ENCODE assay signal across 31 cellular contexts in genomic region chr5:111401906-111402305, GRCh38.
A peak's percentile ranks its signal among the peaks of the same experiment; 100 is the strongest.
DNase-seq lines count a peak whose midpoint lies in the region; ATAC-seq, FAIRE-seq and TF ChIP-seq lines count a peak whose summit lies in the region.
"Had no signal": no experiment of that assay in that cellular context is flagged by ENCODE, and none has a peak within 500 bp of the region (broad histone marks: within the 10 kb centered on the region; RNA-seq: fewer than 3 reads in every experiment).

No MANE protein-coding gene starts in this region.

- no peak overlapping the region for H3K4me2 ChIP-seq in HepG2 (ENCODE audit: low read depth, low read length)
- H3K4me2 ChIP-seq in PC-3 (ENCODE audit: low read length) = no peak overlapping the region
- H3K4me2 ChIP-seq: BLaER1 had no signal

- TF ChIP-seq POLR2A in HepG2 (IDR thresholded peaks at IDR 0.05; ENCODE audit: insufficient read depth in 1 of 2, low read depth in 2 of 2, low read length in 2 of 2) (no peak), right lobe of liver (IDR thresholded peaks at IDR 0.05) (no peak)

- H3K4me3 Mint-ChIP-seq in endodermal cell = no peak overlapping the region
- H3K4me3 Mint-ChIP-seq: stimulated activated memory B cell treated with anti-CD40 and anti-IgM and Interleukin-4, amounts not matched to agents 10 μg/mL and 1 μg/mL and 100 μg/mL, for 72 hours; T-helper 1 cell treated with Interleukin-12 subunit alpha and Interleukin-12 subunit beta and Interleukin-4 antibody, amounts not matched to agents 30 μg/mL and 1 μg/mL, for 36 hours; type B pancreatic cell had no signal

- no peak overlapping the region for H3K27ac Mint-ChIP-seq in endodermal cell
- H3K27ac Mint-ChIP-seq: stimulated activated memory B cell treated with anti-CD40 and anti-IgM and Interleukin-4, amounts not matched to agents 10 μg/mL and 1 μg/mL and 100 μg/mL, for 72 hours; T-helper 1 cell treated with Interleukin-12 subunit alpha and Interleukin-12 subunit beta and Interleukin-4 antibody, amounts not matched to agents 30 μg/mL and 1 μg/mL, for 36 hours; type B pancreatic cell had no signal

- ATAC-seq in HepG2 (peak; percentile 36; the same call in 2 of the 3 replicates), right lobe of liver (no peak), PC-3 (peak; percentile 37; the same call in 1 of the 2 replicates)
- ATAC-seq: gastrocnemius medialis; GM12878; left colon; pancreas; stimulated activated memory B cell treated with anti-CD40 and anti-IgM and Interleukin-4, amounts not matched to agents 10 μg/mL and 1 μg/mL and 100 μg/mL, for 72 hours had no signal

- no TSS peak for BruUV-seq in HepG2 (replicated peaks; lab: Mats Ljungman, UMichigan)
- BruUV-seq in PC-3 (replicated peaks; lab: Mats Ljungman, UMichigan) = no TSS peak

- 0% methylated on average over 2 of the region's 2 CpGs for WGBS in HepG2 (ENCODE audit: low lambda C conversion rate)
- 12% methylated on average over 2 of the region's 2 CpGs for WGBS in right lobe of liver (ENCODE audit: insufficient coverage, low coverage, low lambda C conversion rate, missing lambda C conversion rate)
- 73 to 86% methylated on average over 1 of the region's 2 CpGs for WGBS in endodermal cell (ENCODE audit: insufficient coverage in 1 of 2, insufficient read length in 1 of 2), 2 experiments

- H2AFZ ChIP-seq in HepG2 (ENCODE audit: low read length) (no peak overlapping the region), PC-3 (ENCODE audit: low read length) (no peak overlapping the region)

- H3K4me1 Mint-ChIP-seq in endodermal cell = peaks cover 2% of the 10 kb centered on the region
- H3K4me1 Mint-ChIP-seq: stimulated activated memory B cell treated with anti-CD40 and anti-IgM and Interleukin-4, amounts not matched to agents 10 μg/mL and 1 μg/mL and 100 μg/mL, for 72 hours had no signal

- no peak; the same call in 1 of the 2 replicates for TF ChIP-seq CTCF in HepG2 (CRISPR knock-in tag; IDR thresholded peaks at IDR 0.05)
- no peak for TF ChIP-seq CTCF in right lobe of liver (IDR thresholded peaks at IDR 0.05)
- peak; percentile 47; the same call in 1 of the 2 replicates for TF ChIP-seq CTCF in PC-3 (conservative IDR thresholded peaks at IDR 0.05; ENCODE audit: low read depth, low read length)
- TF ChIP-seq CTCF in endodermal cell (conservative IDR thresholded peaks at IDR 0.05) = peak; percentile 38

- H3K27me3 Mint-ChIP-seq in endodermal cell (ENCODE audit: insufficient read depth) = no peaks in the 10 kb centered on the region
- H3K27me3 Mint-ChIP-seq: type B pancreatic cell had no signal

- no peak overlapping the region for H3K27ac ChIP-seq in HepG2 (ENCODE audit: extremely low read length, insufficient read depth, low read length)
- no peak overlapping the region for H3K27ac ChIP-seq in right lobe of liver
- no peak overlapping the region for H3K27ac ChIP-seq in PC-3 (ENCODE audit: low read length)
- no peak overlapping the region for H3K27ac ChIP-seq in endodermal cell (ENCODE audit: low read depth, low read length)
- H3K27ac ChIP-seq: BLaER1, gastrocnemius medialis, pancreas, SK-N-MC, VCaP had no signal

- H3F3A ChIP-seq in PC-3 (ENCODE audit: low read length, unreplicated experiment) = no peaks in the 10 kb centered on the region

- H3K4me3 ChIP-seq in HepG2 (replicated peaks in 1 of 3; ENCODE audit: insufficient read depth in 1 of 3, low read depth in 2 of 3, low read length in 3 of 3) (no peak overlapping the region), right lobe of liver (no peak overlapping the region), PC-3 (ENCODE audit: low read length) (no peak overlapping the region), endodermal cell (ENCODE audit: low read length) (no peak overlapping the region)
- H3K4me3 ChIP-seq: BLaER1, gastrocnemius medialis, GM12878, MG63, pancreas, SK-N-MC had no signal

- H3K9ac ChIP-seq in HepG2 (ENCODE audit: insufficient read depth, low read depth, low read length) (no peak overlapping the region), PC-3 (ENCODE audit: low read length) (no peak overlapping the region), endodermal cell (ENCODE audit: extremely low read depth, low read length, poor library complexity, severe bottlenecking) (no peak overlapping the region)
- H3K9ac ChIP-seq: BLaER1 had no signal

- intact Hi-C loops in HepG2 (cut with micrococcal nuclease; ENCODE audit: unreplicated experiment) (loop anchor here (10.0 kb wide), 1 partner anchor 667 kb away; the partner anchor contains the start of gene SLC25A46), right lobe of liver (cut with DNase I) (no loop called here), PC-3 (cut with micrococcal nuclease) (loop anchor here (5.0 kb wide), 1 partner anchor 245 kb away; no protein-coding TSS in a partner anchor)

- no peaks in the 10 kb centered on the region for H3K9me3 ChIP-seq in HepG2 (ENCODE audit: low read length)
- no peaks in the 10 kb centered on the region for H3K9me3 ChIP-seq in right lobe of liver
- H3K9me3 ChIP-seq in PC-3 (ENCODE audit: low read length) = no peaks in the 10 kb centered on the region
- H3K9me3 ChIP-seq in endodermal cell (ENCODE audit: control insufficient read depth, low read length) = no peaks in the 10 kb centered on the region
- H3K9me3 ChIP-seq: BLaER1, Caco-2, gastrocnemius medialis, MG63, pancreas had no signal

- DNase-seq in HepG2 (ENCODE audit: low spot score) (no peak), right lobe of liver (no peak), PC-3 (peak; percentile 23), endodermal cell (no peak), HCEC 1CT (no peak), NCI-H446 treated with DMSO at 0.1 percent for 48 hours (lab: John Stamatoyannopoulos, UW) (no peak), RKO (ENCODE audit: low spot score) (no peak)
- DNase-seq in stimulated activated CD4-positive, alpha-beta T cell treated with anti-CD3 and anti-CD28 coated beads, Interleukin-2, amount 100 ng/mL, for 24 hours = no peak
- DNase-seq: activated CD4-positive, alpha-beta T cell treated with anti-CD3 and anti-CD28 coated beads for 48 hours; activated effector memory CD4-positive, alpha-beta T cell treated with anti-CD3 and anti-CD28 coated beads, Interleukin-2, amount 50 U/mL, for 16 hours; activated T-cell treated with anti-CD3 and anti-CD28 coated beads, Interleukin-2, amount 50 U/mL, for 1 hour; Caco-2; effector CD8-positive, alpha-beta T cell; gastrocnemius medialis; GOT3; left colon; MG63; NCI-H1105 treated with DMSO at 0.1 percent for 48 hours; NCI-H2029; NCI-H774; pancreas; stimulated activated CD4-positive, alpha-beta T cell treated with anti-CD3 and anti-CD28 coated beads, Interleukin-12 subunit alpha, Interleukin-12 subunit beta, amount 100 ng/mL, for 4 hours; stimulated activated CD4-positive, alpha-beta T cell treated with anti-CD3 and anti-CD28 coated beads, Interleukin-4, amount 100 ng/mL, for 24 hours; substantia nigra had no signal

- POLR2A ChIA-PET in HepG2 (lab: Yijun Ruan, JAX) = no interaction called here
- POLR2A ChIA-PET in PC-3 (lab: Charles Lee; ENCODE audit: unreplicated experiment) = no interaction called here

- H3K79me2 ChIP-seq in HepG2 (ENCODE audit: insufficient read depth, low read length) (no peaks in the 10 kb centered on the region), PC-3 (ENCODE audit: low read length) (no peaks in the 10 kb centered on the region)

- peaks cover 5% of the 10 kb centered on the region for H3K9me3 Mint-ChIP-seq in endodermal cell

- CTCF ChIA-PET in HepG2 (lab: Yijun Ruan, JAX; ENCODE audit: low intra/inter-chr PET ratio, low total read pairs) (no interaction called here), PC-3 (lab: Charles Lee) (no interaction called here)

- no peaks in the 10 kb centered on the region for H3K9me2 ChIP-seq in PC-3 (replicated peaks; ENCODE audit: low read length)

- no peaks in the 10 kb centered on the region for H4K20me1 ChIP-seq in HepG2 (ENCODE audit: insufficient read depth, low read length)
- H4K20me1 ChIP-seq in PC-3 (ENCODE audit: low read length) = no peaks in the 10 kb centered on the region
- H4K20me1 ChIP-seq: BLaER1 had no signal

- in situ Hi-C loops in HepG2 (cut with HindIII; ENCODE audit: extremely low pct_ligation_motif_present, low pct_unique_long_range_greater_than_20kb) = no loop called here

- no peaks in the 10 kb centered on the region for H3K36me3 Mint-ChIP-seq in endodermal cell (ENCODE audit: low read depth)
- H3K36me3 Mint-ChIP-seq: stimulated activated memory B cell treated with anti-CD40 and anti-IgM and Interleukin-4, amounts not matched to agents 10 μg/mL and 1 μg/mL and 100 μg/mL, for 72 hours; type B pancreatic cell had no signal

- H3K4me1 ChIP-seq in HepG2 (ENCODE audit: insufficient read depth, low read length) (peaks cover 20% of the 10 kb centered on the region), right lobe of liver (no peaks in the 10 kb centered on the region), PC-3 (ENCODE audit: insufficient read depth, low read length) (no peaks in the 10 kb centered on the region), endodermal cell (ENCODE audit: control insufficient read depth, insufficient read depth, low read length) (no peaks in the 10 kb centered on the region)
- H3K4me1 ChIP-seq: BLaER1, gastrocnemius medialis had no signal

- H3K27me3 ChIP-seq in HepG2 (ENCODE audit: control insufficient read depth in 1 of 2, insufficient read depth in 2 of 2, low read length in 2 of 2) = no peaks in the 10 kb centered on the region; a peak in 1 of 5 replicates
- H3K27me3 ChIP-seq in right lobe of liver = no peaks in the 10 kb centered on the region
- H3K27me3 ChIP-seq in PC-3 (ENCODE audit: low read length) = peaks cover 68% of the 10 kb centered on the region
- no peaks in the 10 kb centered on the region for H3K27me3 ChIP-seq in endodermal cell (ENCODE audit: control insufficient read depth, insufficient read depth, low read length, poor library complexity, severe bottlenecking)
- H3K27me3 ChIP-seq: BLaER1, gastrocnemius medialis, MG63, pancreas had no signal

- no peaks in the 10 kb centered on the region for H3K36me3 ChIP-seq in HepG2 (replicated peaks in 1 of 2; ENCODE audit: control insufficient read depth in 1 of 2, insufficient read depth in 2 of 2, low read length in 2 of 2)
- no peaks in the 10 kb centered on the region for H3K36me3 ChIP-seq in right lobe of liver
- H3K36me3 ChIP-seq in PC-3 (ENCODE audit: low read depth, low read length) = no peaks in the 10 kb centered on the region
- no peaks in the 10 kb centered on the region for H3K36me3 ChIP-seq in endodermal cell (ENCODE audit: control insufficient read depth, insufficient read depth, low read length)
- H3K36me3 ChIP-seq: BLaER1, gastrocnemius medialis, MG63, pancreas had no signal

- no peak for FAIRE-seq in HepG2 (lab: Jason Lieb, UNC)
- FAIRE-seq: GM12878, pancreas had no signal

- TF ChIP-seq EP300 in HepG2 (IDR thresholded peaks at IDR 0.05; ENCODE audit: low read depth in 2 of 2, low read length in 2 of 2) = no peak
- TF ChIP-seq EP300 in HepG2 (CRISPR knock-in tag; IDR thresholded peaks at IDR 0.05; ENCODE audit: borderline replicate concordance) = no peak

- no peak for TF ChIP-seq RAD21 in HepG2 (CRISPR knock-in tag; IDR thresholded peaks at IDR 0.05)

Comparison
In these comparisons a context has a peak if more than half of its experiments do, and no peak if none do; other contexts are left out.
1. ATAC-seq: peak in HepG2 (single experiment) and PC-3 (single experiment); none in right lobe of liver (0 of 4).
2. intact Hi-C loops: an anchor here in HepG2 (10.0 kb wide) and PC-3 (5.0 kb wide); none called in right lobe of liver.
3. CTCF ChIP-seq: peak in PC-3 (single experiment) and endodermal cell (single experiment); none in HepG2 (single experiment) and right lobe of liver (0 of 4).